Comparison of ENCODE assay signal across 8 cellular contexts in genomic region chr2:170713280-170714155, GRCh38. TPM values are rescaled to one million over a fixed set of nuclear protein-coding genes. Genes with fewer than 3 reads are reported as not detected.
DNase-seq lines count a peak whose midpoint lies in the region; ATAC-seq and TF ChIP-seq lines count a peak whose summit lies in the region.
"Had no signal": no experiment of that assay in that cellular context is flagged by ENCODE, and none has a peak within 500 bp of the region (broad histone marks: within the 10 kb centered on the region; RNA-seq: fewer than 3 reads in every experiment).

No MANE protein-coding gene starts in this region.

- H3K27ac Mint-ChIP-seq in H9, result no peak overlapping the region
- H3K27ac Mint-ChIP-seq in activated CD8-positive, alpha-beta T cell treated with anti-CD3 and anti-CD28 coated beads, Interleukin-2, amount 10 ng/mL, durations not matched to agents 7 days and 5 days, result no peak overlapping the region

- H4K8ac ChIP-seq in H9 (replicated peaks; ENCODE audit: insufficient read length, low read depth, low read length), result no peak overlapping the region

- TF ChIP-seq CTCF in H9 (conservative IDR thresholded peaks at IDR 0.05), result no peak

- H3K27me3 ChIP-seq in H9 (ENCODE audit: insufficient read depth, low read length) (peaks cover 71% of the 10 kb centered on the region), iPS-18a (ENCODE audit: control insufficient read depth, insufficient read depth, low read length) (peaks cover 100% of the 10 kb centered on the region), skeletal muscle tissue (ENCODE audit: control insufficient read depth in 3 of 3, insufficient read depth in 3 of 3, low read length in 3 of 3) (peaks cover 55 to 68% (median 62%) of the 10 kb centered on the region in 3 donors)

- H3K4me1 ChIP-seq in H9 (ENCODE audit: insufficient read depth, low read length) (no peaks in the 10 kb centered on the region; the same call in 1 of the 2 replicates), iPS-18a (ENCODE audit: control insufficient read depth, low read depth, low read length) (peaks cover 41% of the 10 kb centered on the region), skeletal muscle tissue (ENCODE audit: control insufficient read depth in 3 of 3, insufficient read depth in 3 of 3, low read length in 3 of 3) (peaks cover 13 to 27% (median 16%) of the 10 kb centered on the region in 3 donors)

- H4K91ac ChIP-seq in H9 (ENCODE audit: insufficient read length, low read depth, low read length), result no peak overlapping the region

- DNase-seq in H9, result peak; percentile 50
- no peak for DNase-seq in activated CD8-positive, alpha-beta T cell treated with anti-CD3 and anti-CD28 coated beads, Interleukin-2, amount 10 ng/mL, durations not matched to agents 7 days and 5 days
- no peak for DNase-seq in NCI-H1105 (lab: John Stamatoyannopoulos, UW)
- no peak for DNase-seq in NCI-H187 (lab: John Stamatoyannopoulos, UW)
- DNase-seq: SW 1271 had no signal

- no peak overlapping the region for H2AK5ac ChIP-seq in H9 (ENCODE audit: insufficient read length, low read length)

- no peak overlapping the region for H2BK20ac ChIP-seq in H9 (ENCODE audit: low read depth, low read length, poor library complexity, severe bottlenecking)

- H3K9me3 ChIP-seq in H9 (ENCODE audit: control insufficient read depth, low read depth, low read length) (no peaks in the 10 kb centered on the region), iPS-18a (ENCODE audit: control insufficient read depth, low read depth, low read length) (no peaks in the 10 kb centered on the region), skeletal muscle tissue (ENCODE audit: control insufficient read depth in 3 of 3, low read length in 3 of 3) (no peaks in the 10 kb centered on the region)

- H3K23ac ChIP-seq in H9 (ENCODE audit: insufficient read length, low read depth, low read length), result no peak overlapping the region

- peak; percentile 13 for ATAC-seq in activated CD8-positive, alpha-beta T cell treated with anti-CD3 and anti-CD28 coated beads, Interleukin-2, amount 10 ng/mL, durations not matched to agents 7 days and 5 days
- ATAC-seq in GM18861 (IDR thresholded peaks at IDR 0.05; ENCODE audit: unreplicated experiment), result no peak

- H3K4me2 ChIP-seq in H9 (ENCODE audit: insufficient read depth, insufficient read length, low read length), result peak overlapping the region; percentile 58

- H4K20me1 ChIP-seq in H9 (ENCODE audit: control insufficient read depth, insufficient read depth, insufficient read length), result no peaks in the 10 kb centered on the region

- H3K79me2 ChIP-seq in H9 (ENCODE audit: insufficient read depth, low read length), result no peaks in the 10 kb centered on the region

- peaks cover 10% of the 10 kb centered on the region for H3K23me2 ChIP-seq in H9 (ENCODE audit: insufficient read length, low read depth, low read length, poor library complexity, severe bottlenecking)

- no peak overlapping the region for H3K56ac ChIP-seq in H9 (ENCODE audit: insufficient read length, low read depth, low read length)

- H3K4ac ChIP-seq in H9 (ENCODE audit: low read depth, low read length), result no peak overlapping the region

- no peak overlapping the region for H3T11ph ChIP-seq in H9 (ENCODE audit: low read length)

- no peaks in the 10 kb centered on the region for H3K79me1 ChIP-seq in H9 (ENCODE audit: insufficient read depth, low read depth, low read length, poor library complexity, severe bottlenecking)

- H3K18ac ChIP-seq in H9 (ENCODE audit: insufficient read length, low read depth, low read length), result no peak overlapping the region

- POLR2A ChIA-PET in activated CD8-positive, alpha-beta T cell treated with anti-CD3 and anti-CD28 coated beads, Interleukin-2, amount 10 ng/mL, durations not matched to agents 7 days and 5 days (lab: Charles Lee), result no interaction called here

- H4K5ac ChIP-seq in H9 (ENCODE audit: insufficient read length, low read depth, low read length), result no peak overlapping the region

- H3K27ac ChIP-seq in H9 (ENCODE audit: insufficient read length, low read depth, low read length) (no peak overlapping the region), iPS-18a (ENCODE audit: low read length) (no peak overlapping the region), skeletal muscle tissue (ENCODE audit: low read depth, low read length) (no peak overlapping the region)

- no peak overlapping the region for H2BK15ac ChIP-seq in H9 (ENCODE audit: low read depth, low read length)

- H2BK12ac ChIP-seq in H9 (ENCODE audit: insufficient read length, low read depth, low read length), result no peak overlapping the region

- peaks cover 2 to 21% of the 10 kb centered on the region in 2 experiments; a peak in 4 of 5 replicates for H3K9me3 Mint-ChIP-seq in H9
- H3K9me3 Mint-ChIP-seq in activated CD8-positive, alpha-beta T cell treated with anti-CD3 and anti-CD28 coated beads, Interleukin-2, amount 10 ng/mL, durations not matched to agents 7 days and 5 days (ENCODE audit: insufficient read depth), result no peaks in the 10 kb centered on the region

- H3K4me1 Mint-ChIP-seq in H9, result peaks cover 47 to 53% of the 10 kb centered on the region in 2 experiments
- H3K4me1 Mint-ChIP-seq in activated CD8-positive, alpha-beta T cell treated with anti-CD3 and anti-CD28 coated beads, Interleukin-2, amount 10 ng/mL, durations not matched to agents 7 days and 5 days (ENCODE audit: low read depth), result peaks cover 25% of the 10 kb centered on the region

- H2BK5ac ChIP-seq in H9 (ENCODE audit: insufficient read length, low read length), result no peak overlapping the region

- H3K14ac ChIP-seq in H9 (ENCODE audit: insufficient read depth, low read length), result no peak overlapping the region

- H3K4me3 ChIP-seq in iPS-18a (ENCODE audit: low read length) (peak overlapping the region; percentile 32), skeletal muscle tissue (ENCODE audit: low read length in 3 of 3) (peak overlapping the region; percentile 48 to 72 (median 69))

- H3K36me3 ChIP-seq in iPS-18a (ENCODE audit: control insufficient read depth, low read depth, low read length) (no peaks in the 10 kb centered on the region), skeletal muscle tissue (ENCODE audit: control insufficient read depth in 3 of 3, insufficient read depth in 3 of 3, low read length in 3 of 3) (no peaks in the 10 kb centered on the region)

- peaks cover 0 to 4% (median 0%) of the 10 kb centered on the region in 3 experiments; a peak in 2 of 7 replicates for H3K36me3 Mint-ChIP-seq in H9 (ENCODE audit: insufficient read depth in 1 of 3, low read depth in 3 of 3)
- H3K36me3 Mint-ChIP-seq in activated CD8-positive, alpha-beta T cell treated with anti-CD3 and anti-CD28 coated beads, Interleukin-2, amount 10 ng/mL, durations not matched to agents 7 days and 5 days (ENCODE audit: low read depth), result peaks cover 3% of the 10 kb centered on the region

- H3K27me3 Mint-ChIP-seq in H9 (ENCODE audit: low read depth), result peaks cover 98% of the 10 kb centered on the region
- H3K27me3 Mint-ChIP-seq in activated CD8-positive, alpha-beta T cell treated with anti-CD3 and anti-CD28 coated beads, Interleukin-2, amount 10 ng/mL, durations not matched to agents 7 days and 5 days (ENCODE audit: low read depth), result peaks cover 77% of the 10 kb centered on the region

- no peak overlapping the region for H2AFZ ChIP-seq in H9 (ENCODE audit: low read length)

- no peak overlapping the region for H3K9ac ChIP-seq in H9 (ENCODE audit: extremely low read depth, insufficient read length, low read length)
- no peak overlapping the region for H3K9ac ChIP-seq in iPS-18a (ENCODE audit: low read length)
- peak overlapping the region in 1 of 3 donors; percentile 45 for H3K9ac ChIP-seq in skeletal muscle tissue (ENCODE audit: low read depth in 1 of 3, low read length in 3 of 3)

- CTCF ChIA-PET in activated CD8-positive, alpha-beta T cell treated with anti-CD3 and anti-CD28 coated beads, Interleukin-2, amount 10 ng/mL, durations not matched to agents 7 days and 5 days (lab: Charles Lee), result interaction anchor here (0.8 to 1.5 kb wide), 4 partner anchors 109 to 389 kb away, joined by 3 to 5 read pairs (median 4); no protein-coding TSS in a partner anchor

- no peak overlapping the region for H2BK120ac ChIP-seq in H9 (ENCODE audit: low read depth, low read length, poor library complexity, severe bottlenecking)

- no CpG with 5 or more reads among the region's 81 CpGs for WGBS in H9 (ENCODE audit: extremely low coverage, insufficient read length, low lambda C conversion rate)

- peak overlapping the region; percentile 38 to 70; a peak in 4 of 5 replicates for H3K4me3 Mint-ChIP-seq in H9
- no peak overlapping the region for H3K4me3 Mint-ChIP-seq in activated CD8-positive, alpha-beta T cell treated with anti-CD3 and anti-CD28 coated beads, Interleukin-2, amount 10 ng/mL, durations not matched to agents 7 days and 5 days

RNA-seq across cellular contexts. Expression of gene SP5, which starts 1.6 kb away (rescaled TPM):
- total RNA-seq in H9 (2021) (1.7 and 2.2 TPM in 2 replicates), skeletal muscle tissue (3.1 TPM)
- not detected for total RNA-seq in activated CD8-positive, alpha-beta T cell treated with anti-CD3 and anti-CD28 coated beads, Interleukin-2, amount 10 ng/mL, durations not matched to agents 7 days and 5 days

RNA-seq across cellular contexts. Expression of gene ERICH2, which starts 56.7 kb away (rescaled TPM):
- total RNA-seq in H9 (2021), result 0.66 and 1.2 TPM in 2 replicates
- not detected for total RNA-seq in activated CD8-positive, alpha-beta T cell treated with anti-CD3 and anti-CD28 coated beads, Interleukin-2, amount 10 ng/mL, durations not matched to agents 7 days and 5 days
- total RNA-seq in skeletal muscle tissue, result 0.52 TPM
